Comparison of ENCODE assay signal across 1 cellular context in genomic region chr7:1017586-1018333, GRCh38.
TF ChIP-seq lines count a peak whose summit lies in the region.

No MANE protein-coding gene starts in this region.

TF ChIP-seq in GM23338, 12 proteins besides CTCF, POLR2A, EP300 and RAD21:
- TF ChIP-seq EZH2 (IDR thresholded peaks at IDR 0.05; ENCODE audit: low read depth, unreplicated experiment) (no peak), CREB1 (CRISPR knock-in tag; IDR thresholded peaks at IDR 0.05; ENCODE audit: low read depth) (no peak), STAT1 (IDR thresholded peaks at IDR 0.05; ENCODE audit: unreplicated experiment) (no peak), NANOG (IDR thresholded peaks at IDR 0.05; ENCODE audit: borderline replicate concordance) (no peak), POLR2AphosphoS5 (IDR thresholded peaks at IDR 0.05; ENCODE audit: low read depth) (no peak), EZH2phosphoT487 (IDR thresholded peaks at IDR 0.05; ENCODE audit: unreplicated experiment) (no peak)
- TF ChIP-seq, protein P1, sequence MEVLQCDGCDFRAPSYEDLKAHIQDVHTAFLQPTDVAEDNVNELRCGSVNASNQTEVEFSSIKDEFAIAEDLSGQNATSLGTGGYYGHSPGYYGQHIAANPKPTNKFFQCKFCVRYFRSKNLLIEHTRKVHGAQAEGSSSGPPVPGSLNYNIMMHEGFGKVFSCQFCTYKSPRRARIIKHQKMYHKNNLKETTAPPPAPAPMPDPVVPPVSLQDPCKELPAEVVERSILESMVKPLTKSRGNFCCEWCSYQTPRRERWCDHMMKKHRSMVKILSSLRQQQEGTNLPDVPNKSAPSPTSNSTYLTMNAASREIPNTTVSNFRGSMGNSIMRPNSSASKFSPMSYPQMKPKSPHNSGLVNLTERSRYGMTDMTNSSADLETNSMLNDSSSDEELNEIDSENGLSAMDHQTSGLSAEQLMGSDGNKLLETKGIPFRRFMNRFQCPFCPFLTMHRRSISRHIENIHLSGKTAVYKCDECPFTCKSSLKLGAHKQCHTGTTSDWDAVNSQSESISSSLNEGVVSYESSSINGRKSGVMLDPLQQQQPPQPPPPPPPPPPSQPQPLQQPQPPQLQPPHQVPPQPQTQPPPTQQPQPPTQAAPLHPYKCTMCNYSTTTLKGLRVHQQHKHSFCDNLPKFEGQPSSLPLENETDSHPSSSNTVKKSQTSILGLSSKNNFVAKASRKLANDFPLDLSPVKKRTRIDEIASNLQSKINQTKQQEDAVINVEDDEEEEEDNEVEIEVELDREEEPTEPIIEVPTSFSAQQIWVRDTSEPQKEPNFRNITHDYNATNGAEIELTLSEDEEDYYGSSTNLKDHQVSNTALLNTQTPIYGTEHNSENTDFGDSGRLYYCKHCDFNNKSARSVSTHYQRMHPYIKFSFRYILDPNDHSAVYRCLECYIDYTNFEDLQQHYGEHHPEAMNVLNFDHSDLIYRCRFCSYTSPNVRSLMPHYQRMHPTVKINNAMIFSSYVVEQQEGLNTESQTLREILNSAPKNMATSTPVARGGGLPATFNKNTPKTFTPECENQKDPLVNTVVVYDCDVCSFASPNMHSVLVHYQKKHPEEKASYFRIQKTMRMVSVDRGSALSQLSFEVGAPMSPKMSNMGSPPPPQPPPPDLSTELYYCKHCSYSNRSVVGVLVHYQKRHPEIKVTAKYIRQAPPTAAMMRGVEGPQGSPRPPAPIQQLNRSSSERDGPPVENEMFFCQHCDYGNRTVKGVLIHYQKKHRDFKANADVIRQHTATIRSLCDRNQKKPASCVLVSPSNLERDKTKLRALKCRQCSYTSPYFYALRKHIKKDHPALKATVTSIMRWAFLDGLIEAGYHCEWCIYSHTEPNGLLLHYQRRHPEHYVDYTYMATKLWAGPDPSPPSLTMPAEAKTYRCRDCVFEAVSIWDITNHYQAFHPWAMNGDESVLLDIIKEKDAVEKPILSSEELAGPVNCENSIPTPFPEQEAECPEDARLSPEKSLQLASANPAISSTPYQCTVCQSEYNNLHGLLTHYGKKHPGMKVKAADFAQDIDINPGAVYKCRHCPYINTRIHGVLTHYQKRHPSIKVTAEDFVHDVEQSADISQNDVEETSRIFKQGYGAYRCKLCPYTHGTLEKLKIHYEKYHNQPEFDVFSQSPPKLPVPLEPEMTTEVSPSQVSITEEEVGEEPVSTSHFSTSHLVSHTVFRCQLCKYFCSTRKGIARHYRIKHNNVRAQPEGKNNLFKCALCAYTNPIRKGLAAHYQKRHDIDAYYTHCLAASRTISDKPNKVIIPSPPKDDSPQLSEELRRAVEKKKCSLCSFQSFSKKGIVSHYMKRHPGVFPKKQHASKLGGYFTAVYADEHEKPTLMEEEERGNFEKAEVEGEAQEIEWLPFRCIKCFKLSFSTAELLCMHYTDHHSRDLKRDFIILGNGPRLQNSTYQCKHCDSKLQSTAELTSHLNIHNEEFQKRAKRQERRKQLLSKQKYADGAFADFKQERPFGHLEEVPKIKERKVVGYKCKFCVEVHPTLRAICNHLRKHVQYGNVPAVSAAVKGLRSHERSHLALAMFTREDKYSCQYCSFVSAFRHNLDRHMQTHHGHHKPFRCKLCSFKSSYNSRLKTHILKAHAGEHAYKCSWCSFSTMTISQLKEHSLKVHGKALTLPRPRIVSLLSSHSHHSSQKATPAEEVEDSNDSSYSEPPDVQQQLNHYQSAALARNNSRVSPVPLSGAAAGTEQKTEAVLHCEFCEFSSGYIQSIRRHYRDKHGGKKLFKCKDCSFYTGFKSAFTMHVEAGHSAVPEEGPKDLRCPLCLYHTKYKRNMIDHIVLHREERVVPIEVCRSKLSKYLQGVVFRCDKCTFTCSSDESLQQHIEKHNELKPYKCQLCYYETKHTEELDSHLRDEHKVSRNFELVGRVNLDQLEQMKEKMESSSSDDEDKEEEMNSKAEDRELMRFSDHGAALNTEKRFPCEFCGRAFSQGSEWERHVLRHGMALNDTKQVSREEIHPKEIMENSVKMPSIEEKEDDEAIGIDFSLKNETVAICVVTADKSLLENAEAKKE (CRISPR knock-in tag; IDR thresholded peaks at IDR 0.05) = no peak
